In genomic region chr11:46554205-46555162, GRCh38 we compare ENCODE assay signal across 1 cellular context.
TF ChIP-seq lines count a peak whose summit lies in the region.

No MANE protein-coding gene starts in this region.

TF ChIP-seq in HEK293, 187 proteins besides CTCF, POLR2A, EP300 and RAD21 (continued from another document):
- TF ChIP-seq, protein P1, sequence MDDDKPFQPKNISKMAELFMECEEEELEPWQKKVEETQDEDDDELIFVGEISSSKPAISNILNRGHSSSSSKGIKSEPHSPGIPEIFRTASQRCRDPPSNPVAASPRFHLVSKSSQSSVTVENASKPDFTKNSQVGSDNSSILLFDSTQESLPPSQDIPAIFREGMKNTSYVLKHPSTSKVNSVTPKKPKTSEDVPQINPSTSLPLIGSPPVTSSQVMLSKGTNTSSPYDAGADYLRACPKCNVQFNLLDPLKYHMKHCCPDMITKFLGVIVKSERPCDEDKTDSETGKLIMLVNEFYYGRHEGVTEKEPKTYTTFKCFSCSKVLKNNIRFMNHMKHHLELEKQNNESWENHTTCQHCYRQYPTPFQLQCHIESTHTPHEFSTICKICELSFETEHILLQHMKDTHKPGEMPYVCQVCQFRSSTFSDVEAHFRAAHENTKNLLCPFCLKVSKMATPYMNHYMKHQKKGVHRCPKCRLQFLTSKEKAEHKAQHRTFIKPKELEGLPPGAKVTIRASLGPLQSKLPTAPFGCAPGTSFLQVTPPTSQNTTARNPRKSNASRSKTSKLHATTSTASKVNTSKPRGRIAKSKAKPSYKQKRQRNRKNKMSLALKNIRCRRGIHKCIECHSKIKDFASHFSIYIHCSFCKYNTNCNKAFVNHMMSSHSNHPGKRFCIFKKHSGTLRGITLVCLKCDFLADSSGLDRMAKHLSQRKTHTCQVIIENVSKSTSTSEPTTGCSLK (tag by site-specific recombination; IDR thresholded peaks at IDR 0.05), result no peak
- TF ChIP-seq ZNF221 (tag by site-specific recombination; IDR thresholded peaks at IDR 0.05; ENCODE audit: borderline replicate concordance) (no peak), ZBTB44 (tag by site-specific recombination; IDR thresholded peaks at IDR 0.05) (no peak), ZNF433 (tag by site-specific recombination; IDR thresholded peaks at IDR 0.05; ENCODE audit: low read depth) (no peak), ZNF155 (tag by site-specific recombination; IDR thresholded peaks at IDR 0.05) (no peak), ZNF585B (tag by site-specific recombination; IDR thresholded peaks at IDR 0.05) (no peak)
